11 cellular contexts compared by ENCODE assay signal in genomic region chr1:234915923-234916675, GRCh38.
DNase-seq lines count a peak whose midpoint lies in the region; ATAC-seq and TF ChIP-seq lines count a peak whose summit lies in the region.
"Had no signal": no experiment of that assay in that cellular context is flagged by ENCODE, and none has a peak within 500 bp of the region (broad histone marks: within the 10 kb centered on the region; RNA-seq: fewer than 3 reads in every experiment).

No MANE protein-coding gene starts in this region.

- intact Hi-C loops in Right ventricle myocardium inferior (cut with DNase I) (loop anchor here (2.0 to 5.0 kb wide), 2 partner anchors 19 to 81 kb away; no protein-coding TSS in a partner anchor), sciatic nerve (cut with DNase I) (no loop called here)
- intact Hi-C loops in activated T-helper 1 cell treated with anti-CD3 and anti-CD28 coated beads, Interleukin-12 subunit alpha, Interleukin-12 subunit beta, Interleukin-2, Interleukin-4 antibody, amounts not matched to agents 30 ng/mL and 10 ng/mL and 1 ng/mL, durations not matched to agents 14 hours and 24 hours and 36 hours (cut with micrococcal nuclease), result no loop called here

- H3K36me3 Mint-ChIP-seq in activated T-helper 1 cell treated with anti-CD3 and anti-CD28 coated beads, Interleukin-12 subunit alpha, Interleukin-12 subunit beta, Interleukin-2, Interleukin-4 antibody, amounts not matched to agents 30 ng/mL and 10 ng/mL and 1 ng/mL, durations not matched to agents 14 hours and 24 hours and 36 hours (ENCODE audit: low read depth), result peaks cover 2% of the 10 kb centered on the region

- H3K4me1 Mint-ChIP-seq in activated T-helper 1 cell treated with anti-CD3 and anti-CD28 coated beads, Interleukin-12 subunit alpha, Interleukin-12 subunit beta, Interleukin-2, Interleukin-4 antibody, amounts not matched to agents 30 ng/mL and 10 ng/mL and 1 ng/mL, durations not matched to agents 14 hours and 24 hours and 36 hours (ENCODE audit: low read depth), result peaks cover 31% of the 10 kb centered on the region

- H3K4me3 Mint-ChIP-seq in activated T-helper 1 cell treated with anti-CD3 and anti-CD28 coated beads, Interleukin-12 subunit alpha, Interleukin-12 subunit beta, Interleukin-2, Interleukin-4 antibody, amounts not matched to agents 30 ng/mL and 10 ng/mL and 1 ng/mL, durations not matched to agents 14 hours and 24 hours and 36 hours, result no peak overlapping the region
- H3K4me3 Mint-ChIP-seq: activated CD8-positive, alpha-beta T cell treated with anti-CD3 and anti-CD28 coated beads for 36 hours had no signal

- no peaks in the 10 kb centered on the region for H3K27me3 Mint-ChIP-seq in activated T-helper 1 cell treated with anti-CD3 and anti-CD28 coated beads, Interleukin-12 subunit alpha, Interleukin-12 subunit beta, Interleukin-2, Interleukin-4 antibody, amounts not matched to agents 30 ng/mL and 10 ng/mL and 1 ng/mL, durations not matched to agents 14 hours and 24 hours and 36 hours (ENCODE audit: insufficient read depth)
- H3K27me3 Mint-ChIP-seq: activated CD8-positive, alpha-beta T cell treated with anti-CD3 and anti-CD28 coated beads for 36 hours had no signal

- H3K9me3 Mint-ChIP-seq in activated T-helper 1 cell treated with anti-CD3 and anti-CD28 coated beads, Interleukin-12 subunit alpha, Interleukin-12 subunit beta, Interleukin-2, Interleukin-4 antibody, amounts not matched to agents 30 ng/mL and 10 ng/mL and 1 ng/mL, durations not matched to agents 14 hours and 24 hours and 36 hours, result peaks cover 8% of the 10 kb centered on the region

- ATAC-seq in Right ventricle myocardium inferior (peak; percentile 62), sciatic nerve (peak; percentile 2), SK-N-SH treated with all-trans-retinoic acid at 6 μM for 48 hours (no peak), GM18520 (IDR thresholded peaks at IDR 0.05; ENCODE audit: unreplicated experiment) (no peak), HG03280 (IDR thresholded peaks at IDR 0.05; ENCODE audit: unreplicated experiment) (no peak)
- ATAC-seq: PC-3 had no signal

- H3K27ac Mint-ChIP-seq in activated T-helper 1 cell treated with anti-CD3 and anti-CD28 coated beads, Interleukin-12 subunit alpha, Interleukin-12 subunit beta, Interleukin-2, Interleukin-4 antibody, amounts not matched to agents 30 ng/mL and 10 ng/mL and 1 ng/mL, durations not matched to agents 14 hours and 24 hours and 36 hours, result no peak overlapping the region
- H3K27ac Mint-ChIP-seq: activated CD8-positive, alpha-beta T cell treated with anti-CD3 and anti-CD28 coated beads for 36 hours had no signal

- DNase-seq in EH (ENCODE audit: low read depth) (peak; percentile 66), NCI-H526 (lab: John Stamatoyannopoulos, UW) (peak; percentile 64 to 65), Right ventricle myocardium inferior (ENCODE audit: missing footprints) (no peak), sciatic nerve (ENCODE audit: low spot score) (peak; percentile 47)
- no peak for DNase-seq in activated T-helper 1 cell treated with anti-CD3 and anti-CD28 coated beads, Interleukin-12 subunit alpha, Interleukin-12 subunit beta, Interleukin-2, Interleukin-4 antibody, amounts not matched to agents 30 ng/mL and 10 ng/mL and 1 ng/mL, durations not matched to agents 14 hours and 24 hours and 36 hours (ENCODE audit: low spot score)
- DNase-seq: activated CD8-positive, alpha-beta T cell treated with anti-CD3 and anti-CD28 coated beads for 36 hours; glutamatergic neuron; PC-3 had no signal

TF ChIP-seq in SK-N-SH treated with all-trans-retinoic acid at 6 μM for 48 hours, 23 proteins besides CTCF, POLR2A, EP300 and RAD21:
- TF ChIP-seq PATZ1 (CRISPR knock-in tag; IDR thresholded peaks at IDR 0.05; ENCODE audit: borderline replicate concordance) (no peak), ZNF70 (CRISPR knock-in tag; IDR thresholded peaks at IDR 0.05) (no peak), ZFP30 (CRISPR knock-in tag; IDR thresholded peaks at IDR 0.05) (no peak)

Comparison
In these comparisons a context has a peak if more than half of its experiments do, and no peak if none do; other contexts are left out.
1. DNase-seq: peak in EH (single experiment), NCI-H526 (2 of 2) and sciatic nerve (single experiment); none in Right ventricle myocardium inferior (single experiment) and activated T-helper 1 cell treated with anti-CD3 and anti-CD28 coated beads, Interleukin-12 subunit alpha, Interleukin-12 subunit beta, Interleukin-2, Interleukin-4 antibody, amounts not matched to agents 30 ng/mL and 10 ng/mL and 1 ng/mL, durations not matched to agents 14 hours and 24 hours and 36 hours (single experiment).
2. ATAC-seq: peak in Right ventricle myocardium inferior (single experiment) and sciatic nerve (single experiment); none in SK-N-SH treated with all-trans-retinoic acid at 6 μM for 48 hours (single experiment), GM18520 (single experiment) and HG03280 (single experiment).